ENCODE assay signal across 17 cellular contexts in the genomic region with DNA sequence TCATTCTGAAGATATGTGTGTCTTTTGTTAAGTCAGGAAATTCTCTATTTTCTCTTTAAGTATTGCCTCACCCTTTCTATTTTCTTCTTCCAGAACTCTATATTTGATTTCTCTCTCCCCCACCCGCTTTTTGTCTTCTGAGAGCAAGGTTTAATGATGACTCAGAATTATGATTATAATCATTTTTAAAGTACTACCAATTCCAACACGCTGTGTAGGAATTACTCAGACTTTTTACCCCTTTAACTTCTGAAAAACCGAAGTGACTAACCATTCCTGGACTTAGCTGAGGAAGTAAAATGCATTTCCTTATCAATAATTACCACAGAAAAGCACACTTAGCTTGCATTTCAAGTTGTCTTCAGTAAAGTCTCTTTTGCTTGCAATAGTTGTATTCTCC. TPM values are rescaled to one million over a fixed set of nuclear protein-coding genes. Genes with fewer than 3 reads are reported as not detected.
DNase-seq lines count a peak whose midpoint lies in the region; ATAC-seq and TF ChIP-seq lines count a peak whose summit lies in the region.
"Had no signal": no experiment of that assay in that cellular context is flagged by ENCODE, and none has a peak within 500 bp of the region (broad histone marks: within the 10 kb centered on the region; RNA-seq: fewer than 3 reads in every experiment).

No MANE protein-coding gene starts in this region.

- DNase-seq in Calu3, result no peak
- peak; percentile 35 for DNase-seq in LHCN-M2 (ENCODE audit: low read depth)
- peak; percentile 22 for DNase-seq in brain microvascular endothelial cell
- DNase-seq in left lung, result no peak
- DNase-seq in NCI-H1092 (lab: John Stamatoyannopoulos, UW), result no peak
- DNase-seq in NCI-H82 (lab: John Stamatoyannopoulos, UW), result no peak
- DNase-seq in transverse colon, result no peak
- DNase-seq: activated CD8-positive, alpha-beta T cell treated with anti-CD3 and anti-CD28 coated beads, Interleukin-2, amount 10 ng/mL, durations not matched to agents 7 days and 5 days; CD4-positive, alpha-beta T cell; heart right ventricle; KG1; left cardiac atrium; NCI-H1930; NCI-H524; stimulated activated CD4-positive, alpha-beta T cell treated with anti-CD3 and anti-CD28 coated beads, Interleukin-1b, Interleukin-23, amount 100 ng/mL, for 48 hours had no signal

- H3K36me3 ChIP-seq in brain microvascular endothelial cell (replicated peaks) (no peaks in the 10 kb centered on the region), left lung (peaks cover 0 to 1% of the 10 kb centered on the region in 2 donors), transverse colon (peaks cover 0 to 7% (median 0%) of the 10 kb centered on the region in 4 donors)

- H3K4me3 Mint-ChIP-seq in Calu3 (ENCODE audit: low read depth, unreplicated experiment), result peak overlapping the region; percentile 39
- H3K4me3 Mint-ChIP-seq: activated CD8-positive, alpha-beta T cell treated with anti-CD3 and anti-CD28 coated beads, Interleukin-2, amount 10 ng/mL, durations not matched to agents 7 days and 5 days; CD4-positive, alpha-beta T cell had no signal

- in situ Hi-C loops in brain microvascular endothelial cell (cut with HindIII; ENCODE audit: low pct_ligation_motif_present, low sequenced_read_pairs), result no loop called here
- in situ Hi-C loops in transverse colon (cut with MboI; ENCODE audit: low pct_ligation_motif_present in 1 of 4, low pct_unique_long_range_greater_than_20kb in 1 of 4, low sequenced_read_pairs in 3 of 4), result loop anchor here in 2 of 4 donors (25.0 kb wide), 2 partner anchors 623 to 973 kb away; a partner anchor contains a TSS

- intact Hi-C loops in Calu3 (cut with micrococcal nuclease; ENCODE audit: unreplicated experiment) (no loop called here), left lung (cut with DNase I) (no loop called here), transverse colon (cut with DNase I; ENCODE audit: low total_unique reads) (no loop called here)

- WGBS in transverse colon (ENCODE audit: low coverage in 1 of 2), 2 donors, result 41 to 45% methylated on average over 3 of the region's 3 CpGs

- H3K9me3 ChIP-seq in left lung (no peaks in the 10 kb centered on the region), transverse colon (no peaks in the 10 kb centered on the region)
- H3K9me3 ChIP-seq: upper lobe of left lung had no signal

- H3K27me3 ChIP-seq in brain microvascular endothelial cell (replicated peaks) (no peaks in the 10 kb centered on the region), left lung (no peaks in the 10 kb centered on the region), transverse colon (no peaks in the 10 kb centered on the region)
- H3K27me3 ChIP-seq: heart right ventricle, upper lobe of left lung had no signal

- H3K4me3 ChIP-seq in brain microvascular endothelial cell (ENCODE audit: low read depth, low read length) (no peak overlapping the region), left lung (no peak overlapping the region), transverse colon (no peak overlapping the region)
- H3K4me3 ChIP-seq: heart right ventricle, upper lobe of left lung had no signal

- H3K4me1 ChIP-seq in left lung, result no peaks in the 10 kb centered on the region
- H3K4me1 ChIP-seq in transverse colon, result peaks cover 0 to 6% (median 0%) of the 10 kb centered on the region in 4 donors
- H3K4me1 ChIP-seq: upper lobe of left lung had no signal

- no peaks in the 10 kb centered on the region for H3K27me3 Mint-ChIP-seq in Calu3 (ENCODE audit: unreplicated experiment)
- H3K27me3 Mint-ChIP-seq: CD4-positive, alpha-beta T cell had no signal

- CTCF ChIA-PET in Calu3 (lab: Charles Lee), result interaction anchor here (0.7 to 0.9 kb wide), 4 partner anchors 12 to 896 kb away, joined by 3 to 4 read pairs (median 3); no protein-coding TSS in a partner anchor

- no peak for TF ChIP-seq POLR2A in transverse colon (IDR thresholded peaks at IDR 0.05)

- no peak for TF ChIP-seq EP300 in transverse colon (IDR thresholded peaks at IDR 0.05; ENCODE audit: low read depth)

- peak; percentile 18 for ATAC-seq in left lung
- ATAC-seq in GM21423 (IDR thresholded peaks at IDR 0.05; ENCODE audit: unreplicated experiment), result no peak
- ATAC-seq: activated CD8-positive, alpha-beta T cell treated with anti-CD3 and anti-CD28 coated beads, Interleukin-2, amount 10 ng/mL, durations not matched to agents 7 days and 5 days; heart right ventricle; left cardiac atrium had no signal

- TF ChIP-seq CTCF in Calu3 (IDR thresholded peaks at IDR 0.05; ENCODE audit: unreplicated experiment) (no peak), brain microvascular endothelial cell (IDR thresholded peaks at IDR 0.05; ENCODE audit: low read depth, low read length, missing control alignments) (no peak), left lung (IDR thresholded peaks at IDR 0.05) (no peak), transverse colon (IDR thresholded peaks at IDR 0.05) (no peak)

- no peaks in the 10 kb centered on the region for H3K9me3 Mint-ChIP-seq in Calu3 (ENCODE audit: low read depth, unreplicated experiment)
- H3K9me3 Mint-ChIP-seq: CD4-positive, alpha-beta T cell had no signal

- no peaks in the 10 kb centered on the region for H3K36me3 Mint-ChIP-seq in Calu3 (ENCODE audit: insufficient read depth, unreplicated experiment)

- H3K27ac ChIP-seq in brain microvascular endothelial cell, result no peak overlapping the region
- H3K27ac ChIP-seq in left lung, result no peak overlapping the region
- H3K27ac ChIP-seq in transverse colon, result peak overlapping the region in 1 of 4 donors; percentile 36
- H3K27ac ChIP-seq: heart right ventricle, upper lobe of left lung had no signal

- BruUV-seq in Calu3 (replicated peaks; lab: Mats Ljungman, UMichigan), result no TSS peak

- H3K4me1 Mint-ChIP-seq in Calu3 (ENCODE audit: low read depth, unreplicated experiment), result peaks cover 20% of the 10 kb centered on the region

- peak overlapping the region; percentile 56 for H3K27ac Mint-ChIP-seq in Calu3 (ENCODE audit: unreplicated experiment)
- H3K27ac Mint-ChIP-seq: activated CD8-positive, alpha-beta T cell treated with anti-CD3 and anti-CD28 coated beads, Interleukin-2, amount 10 ng/mL, durations not matched to agents 7 days and 5 days; CD4-positive, alpha-beta T cell had no signal

RNA-seq across cellular contexts. Expression of a gene that starts 20.8 kb away (rescaled TPM):
- total RNA-seq in Calu3 (2022), result 17.9 and 18.3 TPM in 2 replicates
- 4.8 and 5.9 TPM in 2 replicates for total RNA-seq in LHCN-M2 (2014; rRNA removed)
- polyA plus RNA-seq in LHCN-M2 (2012), result 2.2 TPM
- total RNA-seq in left lung, result 10 to 100 TPM in 1 of 2 donors, 1 to 10 TPM in 1; 9.5 to 10.8 TPM
- 10 to 100 TPM; 12.3 to 42.3 (median 25.1) TPM for total RNA-seq in transverse colon

Comparison
In these comparisons a context has a peak if more than half of its experiments do, and no peak if none do; other contexts are left out.
1. DNase-seq: peak in LHCN-M2 (single experiment) and brain microvascular endothelial cell (single experiment); none in Calu3 (single experiment), left lung (0 of 2), NCI-H1092 (single experiment), NCI-H82 (single experiment) and transverse colon (single experiment).